Comparison of ENCODE assay signal across 21 cellular contexts in the genomic region with DNA sequence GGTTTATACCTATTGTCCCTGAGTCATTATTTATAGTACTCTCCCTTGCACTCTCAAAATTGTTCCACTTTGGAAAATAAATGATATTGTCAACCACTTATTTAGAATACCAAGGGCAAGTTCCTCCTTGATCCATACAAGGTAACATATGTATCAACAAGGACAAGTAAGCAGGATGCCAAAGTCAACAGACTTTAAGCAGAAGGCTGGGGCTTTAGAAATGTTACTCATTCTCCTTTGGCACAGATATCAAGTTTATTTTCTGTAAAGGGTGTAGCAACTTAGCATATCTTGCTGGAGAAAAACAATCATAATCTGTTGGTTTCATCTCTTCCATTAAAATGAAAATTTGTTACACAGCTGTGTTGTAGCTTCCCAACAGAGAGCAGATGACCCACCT.
"Had no signal": no experiment of that assay in that cellular context is flagged by ENCODE, and none has a peak within 500 bp of the region (broad histone marks: within the 10 kb centered on the region; RNA-seq: fewer than 3 reads in every experiment).

No MANE protein-coding gene starts in this region.

- H3K9me3 Mint-ChIP-seq: activated naive CD4-positive, alpha-beta T cell treated with anti-CD3 and anti-CD28 coated beads, Interleukin-2, amount 50 U/mL, for 72 hours; activated T-cell treated with anti-CD3 and anti-CD28 coated beads, Interleukin-2, amount 50 U/mL, for 24 hours; memory B cell; natural killer cell had no signal

- FAIRE-seq: frontal cortex, TTC549 had no signal

- H3K27ac ChIP-seq: epithelial cell of prostate, heart right ventricle, right lobe of liver had no signal

- H3K27ac Mint-ChIP-seq: activated naive CD4-positive, alpha-beta T cell treated with anti-CD3 and anti-CD28 coated beads, Interleukin-2, amount 50 U/mL, for 72 hours; activated T-cell treated with anti-CD3 and anti-CD28 coated beads, Interleukin-2, amount 50 U/mL, for 24 hours; memory B cell; natural killer cell; progenitor cell of endocrine pancreas had no signal

- H3K9me3 ChIP-seq: heart right ventricle, right lobe of liver had no signal

- H3K27me3 Mint-ChIP-seq: activated T-cell treated with anti-CD3 and anti-CD28 coated beads, Interleukin-2, amount 50 U/mL, for 24 hours had no signal

- H3K27me3 ChIP-seq: heart right ventricle, right lobe of liver had no signal

- DNase-seq: activated effector memory CD4-positive, alpha-beta T cell treated with anti-CD3 and anti-CD28 coated beads, Interleukin-2, amount 50 U/mL, for 16 hours; activated T-cell treated with anti-CD3 and anti-CD28 coated beads, Interleukin-2, amount 50 U/mL, for 24 hours; caudate nucleus; cortex of kidney; effector memory CD4-positive, alpha-beta T cell; heart right ventricle; islet precursor cell; natural killer cell; nucleus accumbens; right lobe of liver; stimulated activated CD4-positive, alpha-beta T cell treated with anti-CD3 and anti-CD28 coated beads, Interleukin-12 subunit alpha, Interleukin-12 subunit beta, amount 100 ng/mL, for 4 hours; stimulated activated CD4-positive, alpha-beta T cell treated with anti-CD3 and anti-CD28 coated beads, Interleukin-2, amount 100 ng/mL, for 48 hours; stimulated activated naive CD4-positive, alpha-beta T cell treated with Interleukin-2 at 50 U/mL for 16 hours; T-helper 2 cell; trophoblast cell had no signal

- H3K4me3 Mint-ChIP-seq: activated T-cell treated with anti-CD3 and anti-CD28 coated beads, Interleukin-2, amount 50 U/mL, for 24 hours; memory B cell; natural killer cell had no signal

- H3K36me3 Mint-ChIP-seq: activated naive CD4-positive, alpha-beta T cell treated with anti-CD3 and anti-CD28 coated beads, Interleukin-2, amount 50 U/mL, for 72 hours; memory B cell; natural killer cell had no signal

- H3K4me1 Mint-ChIP-seq: memory B cell, natural killer cell had no signal

- H3K36me3 ChIP-seq: heart right ventricle, right lobe of liver had no signal

- H3K4me3 ChIP-seq: heart right ventricle, right lobe of liver had no signal

- H3K4me1 ChIP-seq: right lobe of liver had no signal
